ENCODE assay signal across 32 cellular contexts in the genomic region with DNA sequence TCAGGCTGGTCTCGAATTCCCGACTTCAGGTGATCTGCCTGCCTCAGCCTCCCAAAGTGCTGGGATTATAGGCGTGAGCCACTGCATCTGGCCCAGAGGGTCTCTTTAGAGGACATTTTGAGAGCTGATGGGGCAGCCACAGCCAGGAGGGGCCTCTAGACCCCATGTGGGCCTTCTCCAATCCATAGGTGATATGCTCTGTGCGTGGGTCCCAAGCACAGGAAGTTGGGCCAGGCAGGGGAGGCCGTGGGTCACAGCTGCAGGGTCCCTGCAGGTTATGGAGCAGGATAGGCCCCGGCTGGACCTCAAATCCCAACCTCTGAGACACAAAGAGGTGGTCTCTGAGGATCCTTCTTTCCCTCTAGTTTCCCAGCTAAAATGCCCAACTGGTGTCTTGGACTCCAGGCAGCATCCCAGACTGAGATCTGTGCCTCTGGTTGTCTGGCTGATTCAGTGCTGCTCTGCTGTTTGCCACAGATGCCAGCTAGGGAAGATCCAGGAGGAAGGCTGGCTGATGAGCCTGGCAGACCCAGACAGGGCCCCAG. TPM values are rescaled to one million over a fixed set of nuclear protein-coding genes. Genes with fewer than 3 reads are reported as not detected.
DNase-seq lines count a peak whose midpoint lies in the region; FAIRE-seq and TF ChIP-seq lines count a peak whose summit lies in the region.
"Had no signal": no experiment of that assay in that cellular context is flagged by ENCODE, and none has a peak within 500 bp of the region (broad histone marks: within the 10 kb centered on the region; RNA-seq: fewer than 3 reads in every experiment).

No MANE protein-coding gene starts in this region.

- H3K9me3 ChIP-seq in breast epithelium, result no peaks in the 10 kb centered on the region
- H3K9me3 ChIP-seq in astrocyte (ENCODE audit: insufficient read depth, low read depth, low read length), result no peaks in the 10 kb centered on the region
- no peaks in the 10 kb centered on the region for H3K9me3 ChIP-seq in mesenchymal stem cell (ENCODE audit: control insufficient read depth, low read length)
- H3K9me3 ChIP-seq in thyroid gland, result no peaks in the 10 kb centered on the region
- H3K9me3 ChIP-seq: body of pancreas, MG63, neutrophil, psoas muscle, suprapubic skin, uterus had no signal

- H2AFZ ChIP-seq in astrocyte (ENCODE audit: low read depth, low read length) (no peak overlapping the region), mesenchymal stem cell (ENCODE audit: low read depth, low read length) (no peak overlapping the region)

- H2BK5ac ChIP-seq in mesenchymal stem cell (ENCODE audit: low read depth, low read length, poor library complexity, severe bottlenecking), result no peak overlapping the region

- peaks cover 13 to 46% of the 10 kb centered on the region in 2 donors for H3K4me1 ChIP-seq in breast epithelium
- peaks cover 14% of the 10 kb centered on the region for H3K4me1 ChIP-seq in astrocyte (ENCODE audit: insufficient read depth, low read length)
- peaks cover 37% of the 10 kb centered on the region for H3K4me1 ChIP-seq in mesenchymal stem cell (ENCODE audit: control insufficient read depth, insufficient read depth, low read depth, low read length)
- H3K4me1 ChIP-seq in thyroid gland, result peaks cover 43 to 61% of the 10 kb centered on the region in 2 donors
- H3K4me1 ChIP-seq: psoas muscle, uterus had no signal

- peaks cover 2% of the 10 kb centered on the region for H3K79me1 ChIP-seq in mesenchymal stem cell (replicated peaks; ENCODE audit: low read length, poor library complexity, severe bottlenecking)

- POLR2A ChIA-PET in MCF 10A (lab: Yijun Ruan, JAX), result no interaction called here

- H3K4me1 Mint-ChIP-seq in MCF 10A (ENCODE audit: insufficient read depth, unreplicated experiment) (no peaks in the 10 kb centered on the region), astrocyte (ENCODE audit: low read depth, unreplicated experiment) (peaks cover 4% of the 10 kb centered on the region)

- no peaks in the 10 kb centered on the region for H3K36me3 Mint-ChIP-seq in MCF 10A (ENCODE audit: insufficient read depth, unreplicated experiment)
- H3K36me3 Mint-ChIP-seq in astrocyte (ENCODE audit: low read depth, unreplicated experiment), result peaks cover 1% of the 10 kb centered on the region
- H3K36me3 Mint-ChIP-seq: CD8-positive, alpha-beta T cell; stimulated activated naive B cell treated with anti-CD40 and anti-IgM and Interleukin-4, amounts not matched to agents 10 μg/mL and 1 μg/mL and 100 μg/mL, for 72 hours had no signal

- H2BK12ac ChIP-seq in mesenchymal stem cell (ENCODE audit: low read length in 2 of 2), result peak overlapping the region in 1 of 2 experiments; percentile 29

- H3K4me3 ChIP-seq in breast epithelium (no peak overlapping the region), astrocyte (ENCODE audit: insufficient read depth, low read depth, low read length) (no peak overlapping the region), mesenchymal stem cell (ENCODE audit: insufficient read depth in 1 of 2, low read depth in 1 of 2, low read length in 2 of 2) (no peak overlapping the region), thyroid gland (replicated peaks in 1 of 3) (no peak overlapping the region)
- H3K4me3 ChIP-seq: K562, SK-N-MC had no signal

- no peaks in the 10 kb centered on the region for H3K79me2 ChIP-seq in astrocyte (ENCODE audit: insufficient read depth, low read length)

- no peak overlapping the region for H3K4me3 Mint-ChIP-seq in MCF 10A (ENCODE audit: unreplicated experiment)
- H3K4me3 Mint-ChIP-seq in astrocyte (ENCODE audit: unreplicated experiment), result peak overlapping the region; percentile 40

- no peak overlapping the region for H3K18ac ChIP-seq in mesenchymal stem cell (ENCODE audit: low read depth in 1 of 2, low read length in 2 of 2)

- H3K36me3 ChIP-seq in breast epithelium (no peaks in the 10 kb centered on the region), astrocyte (ENCODE audit: insufficient read depth, low read length) (no peaks in the 10 kb centered on the region), mesenchymal stem cell (ENCODE audit: control insufficient read depth in 1 of 2, insufficient read depth in 2 of 2, low read depth in 1 of 2, low read length in 2 of 2) (peaks cover 29 to 32% of the 10 kb centered on the region in 2 experiments), thyroid gland (peaks cover 0 to 4% of the 10 kb centered on the region in 2 donors)
- H3K36me3 ChIP-seq: MG63, uterus had no signal

- no peak for DNase-seq in breast epithelium (ENCODE audit: low spot score in 2 of 2)
- DNase-seq in MCF 10A (ENCODE audit: unreplicated experiment), result no peak
- DNase-seq in astrocyte (ENCODE audit: low read depth), result no peak
- no peak for DNase-seq in mesenchymal stem cell
- no peak for DNase-seq in RCC 7860 (ENCODE audit: low spot score)
- no peak for DNase-seq in DMS53 treated with DMSO at 0.1 percent for 48 hours (lab: John Stamatoyannopoulos, UW; ENCODE audit: unreplicated experiment)
- no peak for DNase-seq in thyroid gland
- no peak for DNase-seq in activated CD4-positive, alpha-beta T cell treated with anti-CD3 and anti-CD28 coated beads, Interleukin-2, amount 50 U/mL, for 1 hour
- DNase-seq: activated CD4-positive, alpha-beta T cell treated with anti-CD3 and anti-CD28 coated beads for 48 hours; activated gamma-delta T cell treated with Interleukin-2 at 50 U/mL for 16 hours; activated T-cell treated with anti-CD3 and anti-CD28 coated beads, Interleukin-2, amount 50 U/mL, for 1 hour; body of pancreas; CD8-positive, alpha-beta T cell; effector memory CD4-positive, alpha-beta T cell; left cardiac atrium; mammary epithelial cell; MG63; NCI-H1105 treated with DMSO at 0.1 percent for 48 hours; NCI-H2107; NCI-H446 treated with DMSO at 0.1 percent for 48 hours; psoas muscle; RPMI8226; stimulated activated CD4-positive, alpha-beta T cell treated with anti-CD3 and anti-CD28 coated beads, Interleukin-15, amount 100 ng/mL, for 24 hours; stimulated activated naive B cell treated with anti-CD40 and anti-IgM and Interleukin-4, amounts not matched to agents 10 μg/mL and 1 μg/mL and 100 μg/mL, for 72 hours; uterus had no signal

- H3K27me3 Mint-ChIP-seq in MCF 10A (ENCODE audit: insufficient read depth, unreplicated experiment) (no peaks in the 10 kb centered on the region), astrocyte (ENCODE audit: low read depth, unreplicated experiment) (no peaks in the 10 kb centered on the region)

- no peak overlapping the region for H3K23ac ChIP-seq in mesenchymal stem cell (ENCODE audit: low read length in 2 of 2)

- no peak overlapping the region for H4K8ac ChIP-seq in mesenchymal stem cell (ENCODE audit: low read length)

- WGBS in mesenchymal stem cell, result 91% methylated on average over 6 of the region's 6 CpGs
- 92 to 100% methylated on average over 2 to 6 of the region's 6 CpGs for WGBS in thyroid gland, 2 donors

- no peak overlapping the region for H2BK15ac ChIP-seq in mesenchymal stem cell (ENCODE audit: low read depth, poor library complexity, severe bottlenecking)

- no TSS peak for BruUV-seq in MCF 10A (replicated peaks; lab: Mats Ljungman, UMichigan)

- H3K4ac ChIP-seq in mesenchymal stem cell (ENCODE audit: low read depth in 1 of 2, low read length in 2 of 2), result no peak overlapping the region

- no peak overlapping the region for H4K91ac ChIP-seq in mesenchymal stem cell (ENCODE audit: low read length)

- H3K27me3 ChIP-seq in breast epithelium (no peaks in the 10 kb centered on the region), astrocyte (ENCODE audit: insufficient read depth, low read length) (no peaks in the 10 kb centered on the region), mesenchymal stem cell (ENCODE audit: control insufficient read depth in 1 of 2, insufficient read depth in 1 of 2, low read length in 2 of 2) (no peaks in the 10 kb centered on the region), thyroid gland (no peaks in the 10 kb centered on the region)
- H3K27me3 ChIP-seq: body of pancreas, MG63, suprapubic skin, uterus had no signal

- no peak for TF ChIP-seq CTCF in breast epithelium (IDR thresholded peaks at IDR 0.05)
- no peak for TF ChIP-seq CTCF in MCF 10A (IDR thresholded peaks at IDR 0.05; ENCODE audit: unreplicated experiment)
- no peak for TF ChIP-seq CTCF in astrocyte (IDR thresholded peaks at IDR 0.05; ENCODE audit: insufficient read depth, low read depth, low read length)
- no peak for TF ChIP-seq CTCF in thyroid gland (IDR thresholded peaks at IDR 0.05)

- peak overlapping the region; percentile 72 to 88 for H3K27ac ChIP-seq in breast epithelium
- no peak overlapping the region for H3K27ac ChIP-seq in astrocyte (ENCODE audit: low read depth, low read length)
- no peak overlapping the region for H3K27ac ChIP-seq in mesenchymal stem cell (ENCODE audit: low read length, poor library complexity, severe bottlenecking)
- H3K27ac ChIP-seq in thyroid gland, result peak overlapping the region in 1 of 3 donors; percentile 7
- H3K27ac ChIP-seq: neutrophil, SK-N-MC, suprapubic skin had no signal

- H3K9me3 Mint-ChIP-seq in MCF 10A (ENCODE audit: unreplicated experiment), result no peaks in the 10 kb centered on the region
- H3K9me3 Mint-ChIP-seq in astrocyte (ENCODE audit: unreplicated experiment), result no peaks in the 10 kb centered on the region
- H3K9me3 Mint-ChIP-seq: CD8-positive, alpha-beta T cell; stimulated activated naive B cell treated with anti-CD40 and anti-IgM and Interleukin-4, amounts not matched to agents 10 μg/mL and 1 μg/mL and 100 μg/mL, for 72 hours had no signal

- no peak overlapping the region for H3K14ac ChIP-seq in mesenchymal stem cell (ENCODE audit: low read length in 2 of 2)

- H3K9ac ChIP-seq in astrocyte (ENCODE audit: low read length) (no peak overlapping the region), mesenchymal stem cell (ENCODE audit: low read length) (no peak overlapping the region)

- TF ChIP-seq POLR2A in breast epithelium (IDR thresholded peaks at IDR 0.05) (no peak), thyroid gland (IDR thresholded peaks at IDR 0.05) (no peak)

- H3K27ac Mint-ChIP-seq in MCF 10A (ENCODE audit: low read depth, unreplicated experiment) (no peak overlapping the region), astrocyte (ENCODE audit: unreplicated experiment) (no peak overlapping the region)
- H3K27ac Mint-ChIP-seq: CD8-positive, alpha-beta T cell; stimulated activated naive B cell treated with anti-CD40 and anti-IgM and Interleukin-4, amounts not matched to agents 10 μg/mL and 1 μg/mL and 100 μg/mL, for 72 hours had no signal

- H2BK120ac ChIP-seq in mesenchymal stem cell (ENCODE audit: low read depth, low read length), result no peak overlapping the region

- no peak for FAIRE-seq in astrocyte (lab: Jason Lieb, UNC)
- no peak for FAIRE-seq in RCC 7860 (lab: Jason Lieb, UNC)
- FAIRE-seq: A204.1, colon, H54, K562 had no signal

- CTCF ChIA-PET in MCF 10A (lab: Yijun Ruan, JAX), result interaction anchor here (0.6 kb wide), 1 partner anchor 1776 kb away, joined by 4 read pairs; no protein-coding TSS in a partner anchor

- H4K20me1 ChIP-seq in astrocyte (ENCODE audit: insufficient read depth, low read length), result no peaks in the 10 kb centered on the region

- intact Hi-C loops in breast epithelium (cut with DNase I; ENCODE audit: low total_unique reads), result no loop called here
- intact Hi-C loops in MCF 10A (cut with micrococcal nuclease), result no loop called here
- intact Hi-C loops in thyroid gland (cut with DNase I), result no loop called here

- H2AK5ac ChIP-seq in mesenchymal stem cell (ENCODE audit: low read length, severe bottlenecking), result peak overlapping the region; percentile 17

- H3K4me2 ChIP-seq in astrocyte (ENCODE audit: low read length) (no peak overlapping the region), mesenchymal stem cell (ENCODE audit: low read length, poor library complexity, severe bottlenecking) (no peak overlapping the region)

RNA-seq across cellular contexts. Expression of gene LRRC75B, which starts 1.5 kb away (rescaled TPM):
- total RNA-seq in breast epithelium (10 to 100 TPM; 10.7 to 23.1 (median 20.0) TPM), MCF 10A (2022) (2.6 and 3.2 TPM in 2 replicates), astrocyte (5.1 and 6.2 TPM in 2 replicates), thyroid gland (10 to 100 TPM; 18.6 to 51.2 (median 39.6) TPM)
- polyA plus RNA-seq in mesenchymal stem cell (2013, experiment 1 of 2), result 6.3 TPM
- polyA plus RNA-seq in mesenchymal stem cell (2013, experiment 2 of 2), result 6.0 TPM
- total RNA-seq: CD8-positive, alpha-beta T cell had no signal

RNA-seq across cellular contexts. Expression of gene GGT1, which starts 11.6 kb away (rescaled TPM):
- total RNA-seq in breast epithelium (1 to 10 TPM; 3.4 to 8.5 (median 4.6) TPM), MCF 10A (2022) (0.63 and 0.76 TPM in 2 replicates), astrocyte (2.9 and 3.1 TPM in 2 replicates), thyroid gland (10 to 100 TPM; 15.5 to 20.7 (median 18.2) TPM)
- polyA plus RNA-seq in mesenchymal stem cell (2013, experiment 1 of 2), result 40.8 TPM
- 40.0 TPM for polyA plus RNA-seq in mesenchymal stem cell (2013, experiment 2 of 2)

RNA-seq across cellular contexts. Expression of gene SNRPD3, which starts 35.6 kb away (rescaled TPM):
- 100 to 1,000 TPM; 105 to 148 (median 124) TPM for total RNA-seq in breast epithelium
- 90.9 and 94.6 TPM in 2 replicates for total RNA-seq in MCF 10A (2022)
- 89.6 and 97.3 TPM in 2 replicates for total RNA-seq in astrocyte
- 65.6 TPM for polyA plus RNA-seq in mesenchymal stem cell (2013, experiment 1 of 2)
- 63.3 TPM for polyA plus RNA-seq in mesenchymal stem cell (2013, experiment 2 of 2)
- 100 to 1,000 TPM in 3 of 4 donors, 10 to 100 TPM in 1; 96.9 to 216 (median 145) TPM for total RNA-seq in thyroid gland

RNA-seq across cellular contexts. Expression of gene GUCD1, which starts 36.4 kb away (rescaled TPM):
- total RNA-seq in breast epithelium (100 to 1,000 TPM in 1 of 3 donors, 10 to 100 TPM in 2; 89.6 to 177 (median 91.4) TPM), MCF 10A (2022) (47.0 and 48.4 TPM in 2 replicates), astrocyte (77.7 and 84.3 TPM in 2 replicates), thyroid gland (10 to 100 TPM; 51.6 to 89.7 (median 74.2) TPM)
- polyA plus RNA-seq in mesenchymal stem cell (2013, experiment 1 of 2), result 72.5 TPM
- polyA plus RNA-seq in mesenchymal stem cell (2013, experiment 2 of 2), result 69.0 TPM

Comparison
In these comparisons a context has a peak if more than half of its experiments do, and no peak if none do; other contexts are left out.
1. H3K27ac ChIP-seq: peak in breast epithelium (2 of 2); none in astrocyte (single experiment) and mesenchymal stem cell (single experiment).